In genomic region chr1:78617615-78618026, GRCh38 we compare ENCODE assay signal across 1 cellular context.
A peak's percentile ranks its signal among the peaks of the same experiment; 100 is the strongest.
TF ChIP-seq lines count a peak whose summit lies in the region.

No MANE protein-coding gene starts in this region.

TF ChIP-seq in SK-N-SH, 30 proteins besides CTCF, POLR2A, EP300 and RAD21 (continued from another document):
- TF ChIP-seq RFX5 (IDR thresholded peaks at IDR 0.05; ENCODE audit: low read length) (peak; percentile 45; the same call in 1 of the 2 replicates), USF2 (IDR thresholded peaks at IDR 0.05; ENCODE audit: borderline replicate concordance, low read depth, low read length) (no peak), IRF3 (IDR thresholded peaks at IDR 0.05; ENCODE audit: low read depth, low read length) (no peak), SMC3 (IDR thresholded peaks at IDR 0.05; ENCODE audit: low read depth, low read length) (peak; percentile 86), RCOR1 (IDR thresholded peaks at IDR 0.05; ENCODE audit: low read length) (peak; percentile 65)
